Comparison of ENCODE assay signal across 8 cellular contexts in the genomic region with DNA sequence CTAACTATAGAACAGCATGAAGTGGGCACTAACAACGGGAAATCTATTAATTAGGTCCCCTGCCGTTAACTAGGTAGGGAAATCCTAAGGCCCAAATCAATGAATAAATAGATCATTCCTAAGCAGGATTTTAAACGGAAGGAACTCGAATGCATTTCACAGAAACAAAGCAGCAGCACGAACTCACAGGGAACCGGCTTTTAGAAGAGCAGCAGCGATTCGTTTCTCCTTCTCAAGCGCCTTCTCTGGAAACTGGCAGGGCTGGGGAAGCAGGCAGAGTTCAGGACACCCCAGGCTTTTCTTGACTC. TPM values are rescaled to one million over a fixed set of nuclear protein-coding genes. Genes with fewer than 3 reads are reported as not detected.
DNase-seq lines count a peak whose midpoint lies in the region; ATAC-seq, FAIRE-seq and TF ChIP-seq lines count a peak whose summit lies in the region.

No MANE protein-coding gene starts in this region.

- peak overlapping the region; percentile 71 to 80 for H3K9ac ChIP-seq in kidney (ENCODE audit: low read length in 2 of 2)

- peaks cover 32% of the 10 kb centered on the region for H3K4me1 Mint-ChIP-seq in stimulated activated naive CD8-positive, alpha-beta T cell treated with anti-CD3 and anti-CD28 coated beads, Interleukin-15, amount 100 ng/mL, for 72 hours

- H3K4me1 ChIP-seq in ascending aorta (peaks cover 4 to 14% of the 10 kb centered on the region in 2 donors), kidney (ENCODE audit: control insufficient read depth in 1 of 2, insufficient read depth in 1 of 2, low read depth in 1 of 2, low read length in 2 of 2) (peaks cover 2 to 4% of the 10 kb centered on the region in 2 donors)

- H3K9me3 ChIP-seq in ascending aorta (peaks cover 9 to 43% of the 10 kb centered on the region in 2 donors), kidney (ENCODE audit: control insufficient read depth in 1 of 2, low read length in 2 of 2) (no peaks in the 10 kb centered on the region)

- H3K27ac ChIP-seq in ascending aorta, result peak overlapping the region; percentile 77 to 92
- H3K27ac ChIP-seq in kidney (ENCODE audit: low read depth in 2 of 2, low read length in 2 of 2), result peak overlapping the region; percentile 90 to 94

- ATAC-seq in stimulated activated naive CD8-positive, alpha-beta T cell treated with anti-CD3 and anti-CD28 coated beads, Interleukin-15, amount 100 ng/mL, for 72 hours, result no peak

- H3K36me3 ChIP-seq in ascending aorta (peaks cover 4 to 11% of the 10 kb centered on the region in 2 donors), kidney (ENCODE audit: control insufficient read depth in 1 of 2, insufficient read depth in 2 of 2, low read length in 2 of 2) (no peaks in the 10 kb centered on the region)

- DNase-seq in activated CD4-positive, alpha-beta T cell treated with anti-CD3 and anti-CD28 coated beads, Interleukin-2, amount 50 U/mL, for 4 hours, result peak; percentile 0 to 2
- DNase-seq in activated CD4-positive, alpha-beta T cell treated with anti-CD3 and anti-CD28 coated beads for 1 hour, result no peak
- DNase-seq in NCI-H146 (lab: John Stamatoyannopoulos, UW) (peak; percentile 74), ascending aorta (ENCODE audit: low spot score in 2 of 2) (no peak), kidney (no peak), GM12891 (ENCODE audit: insufficient read length, low spot score) (no peak), UCSD-AML1 (lab: John Stamatoyannopoulos, UW; ENCODE audit: unreplicated experiment) (no peak)
- no peak for DNase-seq in stimulated activated naive CD8-positive, alpha-beta T cell treated with anti-CD3 and anti-CD28 coated beads, Interleukin-15, amount 100 ng/mL, for 72 hours

- H3K9me3 Mint-ChIP-seq in stimulated activated naive CD8-positive, alpha-beta T cell treated with anti-CD3 and anti-CD28 coated beads, Interleukin-15, amount 100 ng/mL, for 72 hours, result peaks cover 3 to 25% of the 10 kb centered on the region in 2 donors

- H3K27me3 Mint-ChIP-seq in stimulated activated naive CD8-positive, alpha-beta T cell treated with anti-CD3 and anti-CD28 coated beads, Interleukin-15, amount 100 ng/mL, for 72 hours, result no peaks in the 10 kb centered on the region

- no peak for TF ChIP-seq POLR2A in GM12891 (IDR thresholded peaks at IDR 0.05; ENCODE audit: low read depth, low read length)

- TF ChIP-seq CTCF in ascending aorta (IDR thresholded peaks at IDR 0.05) (no peak), kidney (IDR thresholded peaks at IDR 0.05; ENCODE audit: borderline replicate concordance, extremely low read depth, insufficient read depth) (no peak)

- FAIRE-seq in kidney (lab: Jason Lieb, UNC), result no peak
- no peak for FAIRE-seq in GM12891 (lab: Jason Lieb, UNC)

- intact Hi-C loops in ascending aorta (cut with DNase I), result loop anchor here (2.0 kb wide), 1 partner anchor 60 kb away; the partner anchor contains the start of genes ZNF540 and ZNF571
- intact Hi-C loops in kidney (cut with DNase I), result no loop called here

- H3K27ac Mint-ChIP-seq in stimulated activated naive CD8-positive, alpha-beta T cell treated with anti-CD3 and anti-CD28 coated beads, Interleukin-15, amount 100 ng/mL, for 72 hours, result peak overlapping the region; percentile 85 to 99

- no peaks in the 10 kb centered on the region for H3K27me3 ChIP-seq in ascending aorta

- H3K4me3 ChIP-seq in ascending aorta, result peak overlapping the region; percentile 72 to 85
- peak overlapping the region; percentile 91 to 93 for H3K4me3 ChIP-seq in kidney (ENCODE audit: low read length in 2 of 2)

- peak overlapping the region; percentile 87 to 98 for H3K4me3 Mint-ChIP-seq in stimulated activated naive CD8-positive, alpha-beta T cell treated with anti-CD3 and anti-CD28 coated beads, Interleukin-15, amount 100 ng/mL, for 72 hours

TF ChIP-seq in GM12891, 5 proteins besides CTCF, POLR2A, EP300 and RAD21:
- TF ChIP-seq PAX5 (IDR thresholded peaks at IDR 0.05; ENCODE audit: insufficient read depth, low read length, severe bottlenecking), result no peak
- no peak for TF ChIP-seq POU2F2 (IDR thresholded peaks at IDR 0.05; ENCODE audit: low read depth, low read length)
- no peak for TF ChIP-seq SPI1 (IDR thresholded peaks at IDR 0.05; ENCODE audit: low read depth, low read length)
- no peak for TF ChIP-seq TAF1 (IDR thresholded peaks at IDR 0.05; ENCODE audit: low read depth, low read length)
- TF ChIP-seq POLR2AphosphoS5 (IDR thresholded peaks at IDR 0.05; ENCODE audit: low read depth, low read length), result no peak

RNA-seq across cellular contexts. Expression of gene ZFP30, which starts 0.8 kb away (rescaled TPM):
- 1.7 TPM for total RNA-seq in ascending aorta
- 15.5 TPM for total RNA-seq in kidney
- 3.0 TPM for polyA plus RNA-seq in kidney (ENCODE audit: insufficient read depth, low read depth, low replicate concordance)
- 2.0 TPM for polyA plus RNA-seq in GM12891 (2012; ENCODE audit: low read depth, missing spikeins)

RNA-seq across cellular contexts. Expression of gene ZNF540, which starts 59.8 kb away (rescaled TPM):
- total RNA-seq in ascending aorta (not detected), kidney (8.4 TPM)
- 5.4 TPM for polyA plus RNA-seq in kidney (ENCODE audit: insufficient read depth, low read depth, low replicate concordance)
- 0.63 TPM for polyA plus RNA-seq in GM12891 (2012; ENCODE audit: low read depth, missing spikeins)

RNA-seq across cellular contexts. Expression of gene ZNF571, which starts 59.9 kb away (rescaled TPM):
- total RNA-seq in ascending aorta (0.11 TPM), kidney (8.1 TPM)
- 4.0 TPM for polyA plus RNA-seq in kidney (ENCODE audit: insufficient read depth, low read depth, low replicate concordance)
- 1.2 TPM for polyA plus RNA-seq in GM12891 (2012; ENCODE audit: low read depth, missing spikeins)

Comparison
In these comparisons a context has a peak if more than half of its experiments do, and no peak if none do; other contexts are left out.
1. DNase-seq: peak in activated CD4-positive, alpha-beta T cell treated with anti-CD3 and anti-CD28 coated beads, Interleukin-2, amount 50 U/mL, for 4 hours (2 of 2) and NCI-H146 (single experiment); none in activated CD4-positive, alpha-beta T cell treated with anti-CD3 and anti-CD28 coated beads for 1 hour (single experiment), ascending aorta (0 of 2), kidney (single experiment), stimulated activated naive CD8-positive, alpha-beta T cell treated with anti-CD3 and anti-CD28 coated beads, Interleukin-15, amount 100 ng/mL, for 72 hours (0 of 2), GM12891 (single experiment) and UCSD-AML1 (single experiment).